In genomic region chr22:19591568-19591967, GRCh38 we compare ENCODE assay signal across 28 cellular contexts.
"Had no signal": no experiment of that assay in that cellular context is flagged by ENCODE, and none has a peak within 500 bp of the region (broad histone marks: within the 10 kb centered on the region; RNA-seq: fewer than 3 reads in every experiment).

No MANE protein-coding gene starts in this region.

- H3K4me1 ChIP-seq: body of pancreas, gastroesophageal sphincter had no signal

- ATAC-seq: activated CD4-positive, CD25-positive, alpha-beta regulatory T cell treated with anti-CD3 and anti-CD28 coated beads, Interleukin-2, amount 50 U/mL, for 24 hours; activated CD8-positive, alpha-beta T cell treated with anti-CD3 and anti-CD28 coated beads for 36 hours; activated T-cell treated with anti-CD3 and anti-CD28 coated beads, Interleukin-2, amount 50 U/mL, for 4 hours; activated T-helper 17 cell treated with anti-CD3 and anti-CD28 coated beads, Interleukin-2, amount 50 U/mL, for 72 hours; body of pancreas; effector memory CD8-positive, alpha-beta T cell; gastroesophageal sphincter; T-helper 17 cell had no signal

- H3K36me3 ChIP-seq: esophagus squamous epithelium, gastroesophageal sphincter, WERI-Rb-1 had no signal

- H3K4me3 ChIP-seq: body of pancreas, coronary artery, esophagus squamous epithelium, gastroesophageal sphincter had no signal

- DNase-seq: activated B cell treated with CpG ODN at 0.5 μM for 24 hours; activated CD4-positive, alpha-beta T cell treated with anti-CD3 and anti-CD28 coated beads for 48 hours; activated CD4-positive, alpha-beta T cell treated with anti-CD3 and anti-CD28 coated beads, Interleukin-2, amount 50 U/mL, for 1 hour; activated CD4-positive, alpha-beta T cell treated with anti-CD3 and anti-CD28 coated beads, Interleukin-2, amount 50 U/mL, for 48 hours; activated CD8-positive, alpha-beta memory T cell treated with anti-CD3 and anti-CD28 coated beads for 24 hours; activated CD8-positive, alpha-beta T cell treated with anti-CD3 and anti-CD28 coated beads for 36 hours; activated effector memory CD4-positive, alpha-beta T cell treated with Interleukin-2 at 50 U/mL for 16 hours; activated gamma-delta T cell treated with Interleukin-2 at 50 U/mL for 16 hours; activated naive CD4-positive, alpha-beta T cell treated with anti-CD3 and anti-CD28 coated beads, Interleukin-2, amount 50 U/mL, for 16 hours; activated naive CD4-positive, alpha-beta T cell treated with Interleukin-2 at 50 U/mL for 16 hours; activated T-cell treated with anti-CD3 and anti-CD28 coated beads, Interleukin-2, amount 50 U/mL, for 4 hours; amniotic stem cell; anterior cingulate cortex; body of pancreas; caudate nucleus; effector CD4-positive, alpha-beta T cell; effector memory CD8-positive, alpha-beta T cell; esophagus squamous epithelium; foreskin melanocyte; T-helper 1 cell; T-helper 17 cell; T1000; WERI-Rb-1 had no signal

- H3K27ac ChIP-seq: body of pancreas, coronary artery, epithelial cell of prostate, esophagus squamous epithelium, gastroesophageal sphincter, WERI-Rb-1 had no signal

- H3K9me3 ChIP-seq: body of pancreas, esophagus squamous epithelium, gastroesophageal sphincter had no signal

- H3K27me3 ChIP-seq: body of pancreas had no signal
